24 cellular contexts compared by ENCODE assay signal in genomic region chr12:72275551-72275950, GRCh38. TPM values are rescaled to one million over a fixed set of nuclear protein-coding genes. Genes with fewer than 3 reads are reported as not detected.
DNase-seq lines count a peak whose midpoint lies in the region; ATAC-seq and TF ChIP-seq lines count a peak whose summit lies in the region.
"Had no signal": no experiment of that assay in that cellular context is flagged by ENCODE, and none has a peak within 500 bp of the region (broad histone marks: within the 10 kb centered on the region; RNA-seq: fewer than 3 reads in every experiment).

No MANE protein-coding gene starts in this region.

- no peak overlapping the region for H3K4me3 Mint-ChIP-seq in MCF 10A (ENCODE audit: unreplicated experiment)
- H3K4me3 Mint-ChIP-seq: endodermal cell had no signal

- no peaks in the 10 kb centered on the region for H3K27me3 ChIP-seq in mammary epithelial cell (ENCODE audit: insufficient read depth, low read length)
- no peaks in the 10 kb centered on the region for H3K27me3 ChIP-seq in body of pancreas
- H3K27me3 ChIP-seq in lower lobe of right lung (ENCODE audit: low read depth): peaks cover 32% of the 10 kb centered on the region
- H3K27me3 ChIP-seq in vagina: peaks cover 7% of the 10 kb centered on the region

- H3K27ac ChIP-seq in mammary epithelial cell (ENCODE audit: insufficient read depth, low read depth, low read length) (no peak overlapping the region), body of pancreas (peak overlapping the region; percentile 70 to 95 (median 90)), lower lobe of right lung (no peak overlapping the region), vagina (peak overlapping the region; percentile 87)
- H3K27ac ChIP-seq: breast epithelium, colonic mucosa, heart left ventricle, left lung, neural progenitor cell had no signal

- peaks cover 81% of the 10 kb centered on the region for H3K79me2 ChIP-seq in mammary epithelial cell (ENCODE audit: insufficient read depth, low read length)

- H3K27me3 Mint-ChIP-seq in MCF 10A (ENCODE audit: insufficient read depth, unreplicated experiment): peaks cover 28% of the 10 kb centered on the region

- POLR2A ChIA-PET in MCF 10A (lab: Yijun Ruan, JAX): interaction anchor here (0.6 kb wide), 1 partner anchor 1126 kb away, joined by 3 read pairs; no protein-coding TSS in a partner anchor

- WGBS in mammary epithelial cell (ENCODE audit: low coverage, missing lambda C conversion rate): 61% methylated on average over 2 of the region's 2 CpGs
- WGBS in body of pancreas, 2 donors: 35% methylated on average over 2 of the region's 2 CpGs

- no peak for ATAC-seq in body of pancreas
- no peak for ATAC-seq in lower lobe of right lung
- no peak for ATAC-seq in HG03432 (IDR thresholded peaks at IDR 0.05; ENCODE audit: unreplicated experiment)
- ATAC-seq: heart left ventricle, left lung, WTC11 had no signal

- intact Hi-C loops in mammary epithelial cell (cut with micrococcal nuclease) (no loop called here), MCF 10A (cut with micrococcal nuclease) (no loop called here), body of pancreas (cut with DNase I) (no loop called here), lower lobe of right lung (cut with DNase I) (no loop called here), vagina (cut with DNase I) (no loop called here)

- peak overlapping the region; percentile 79 for H3K4me2 ChIP-seq in mammary epithelial cell (ENCODE audit: insufficient read depth, low read depth, low read length)
- H3K4me2 ChIP-seq: neural progenitor cell had no signal

- TF ChIP-seq CTCF in mammary epithelial cell (conservative IDR thresholded peaks at IDR 0.05 in 1 of 2, IDR thresholded peaks at IDR 0.05 in 1 of 2; ENCODE audit: extremely low read depth in 1 of 2, insufficient read depth in 1 of 2, low read depth in 1 of 2, low read length in 2 of 2) (no peak), MCF 10A (IDR thresholded peaks at IDR 0.05; ENCODE audit: unreplicated experiment) (no peak), body of pancreas (IDR thresholded peaks at IDR 0.05) (no peak), lower lobe of right lung (IDR thresholded peaks at IDR 0.05) (no peak), vagina (IDR thresholded peaks at IDR 0.05) (no peak)

- CTCF ChIA-PET in mammary epithelial cell (lab: Charles Lee; ENCODE audit: low non-redundant PET): no interaction called here
- CTCF ChIA-PET in MCF 10A (lab: Yijun Ruan, JAX): no interaction called here

- dilution Hi-C loops in mammary epithelial cell (cut with HindIII; ENCODE audit: low sequenced_read_pairs): no loop called here

- DNase-seq in mammary epithelial cell (no peak), MCF 10A (ENCODE audit: unreplicated experiment) (no peak), body of pancreas (no peak), lower lobe of right lung (no peak), vagina (ENCODE audit: extremely low spot score in 2 of 2) (no peak), ecto neural progenitor cell (ENCODE audit: low spot score) (no peak)
- DNase-seq in activated T-cell treated with anti-CD3 and anti-CD28 coated beads, Interleukin-2, amount 50 U/mL, for 48 hours: no peak
- DNase-seq: activated CD4-positive, alpha-beta T cell treated with anti-CD3 and anti-CD28 coated beads, Interleukin-2, amount 50 U/mL, for 48 hours; activated effector memory CD4-positive, alpha-beta T cell treated with Interleukin-2 at 50 U/mL for 16 hours; BE2C; colonic mucosa; COR-L47; endodermal cell; heart left ventricle; left lung; NCI-H526 treated with DMSO at 0.1 percent for 48 hours; stimulated activated CD4-positive, alpha-beta T cell treated with anti-CD3 and anti-CD28 coated beads, Interleukin-2, amount 100 ng/mL, for 24 hours; stimulated activated naive CD4-positive, alpha-beta T cell; T-helper 9 cell had no signal

- H3K4me1 ChIP-seq in mammary epithelial cell (ENCODE audit: insufficient read depth, low read length): peaks cover 16% of the 10 kb centered on the region
- H3K4me1 ChIP-seq in body of pancreas: peaks cover 23% of the 10 kb centered on the region
- peaks cover 32% of the 10 kb centered on the region for H3K4me1 ChIP-seq in lower lobe of right lung
- H3K4me1 ChIP-seq in vagina: peaks cover 12% of the 10 kb centered on the region
- H3K4me1 ChIP-seq: BE2C, colonic mucosa had no signal

- no peaks in the 10 kb centered on the region for H4K20me1 ChIP-seq in mammary epithelial cell (ENCODE audit: insufficient read depth, low read length)

- H3K36me3 Mint-ChIP-seq in MCF 10A (ENCODE audit: insufficient read depth, unreplicated experiment): no peaks in the 10 kb centered on the region
- H3K36me3 Mint-ChIP-seq: neural progenitor cell, WTC11 had no signal

- peak overlapping the region; percentile 29 for H2AFZ ChIP-seq in mammary epithelial cell (ENCODE audit: low read depth, low read length)
- H2AFZ ChIP-seq: neural progenitor cell had no signal

- no peak overlapping the region for H3K27ac Mint-ChIP-seq in MCF 10A (ENCODE audit: low read depth, unreplicated experiment)
- H3K27ac Mint-ChIP-seq: endodermal cell, neural progenitor cell, WTC11 had no signal

- no peaks in the 10 kb centered on the region for H3K9me3 Mint-ChIP-seq in MCF 10A (ENCODE audit: unreplicated experiment)
- H3K9me3 Mint-ChIP-seq: endodermal cell, neural progenitor cell, WTC11 had no signal

- H3K9me3 ChIP-seq in mammary epithelial cell (replicated peaks; ENCODE audit: insufficient read depth, low read length) (no peaks in the 10 kb centered on the region), body of pancreas (no peaks in the 10 kb centered on the region), lower lobe of right lung (no peaks in the 10 kb centered on the region), vagina (no peaks in the 10 kb centered on the region)
- H3K9me3 ChIP-seq: BE2C, breast epithelium, colonic mucosa, heart left ventricle, left lung had no signal

- H3K4me1 Mint-ChIP-seq in MCF 10A (ENCODE audit: insufficient read depth, unreplicated experiment): no peaks in the 10 kb centered on the region

- no peak overlapping the region for H3K9ac ChIP-seq in mammary epithelial cell (ENCODE audit: insufficient read depth, low read length)
- H3K9ac ChIP-seq: neural progenitor cell had no signal

- TF ChIP-seq POLR2A in body of pancreas (IDR thresholded peaks at IDR 0.05) (no peak), vagina (IDR thresholded peaks at IDR 0.05) (no peak)

- BruUV-seq in mammary epithelial cell (replicated peaks; lab: Mats Ljungman, UMichigan) (no TSS peak), MCF 10A (replicated peaks; lab: Mats Ljungman, UMichigan) (no TSS peak)

- peak overlapping the region in 1 of 3 experiments; percentile 7 for H3K4me3 ChIP-seq in mammary epithelial cell (replicated peaks in 1 of 3; ENCODE audit: insufficient read depth in 1 of 3, low read depth in 2 of 3, low read length in 3 of 3)
- no peak overlapping the region for H3K4me3 ChIP-seq in body of pancreas
- H3K4me3 ChIP-seq in lower lobe of right lung: peak overlapping the region; percentile 61
- peak overlapping the region; percentile 70 to 78 for H3K4me3 ChIP-seq in vagina
- H3K4me3 ChIP-seq: breast epithelium, colonic mucosa, heart left ventricle, left lung, neural progenitor cell, skin epidermis had no signal

- in situ Hi-C loops in mammary epithelial cell (cut with MboI; ENCODE audit: low sequenced_read_pairs in 2 of 2): no loop called here

- H3K36me3 ChIP-seq in mammary epithelial cell (ENCODE audit: insufficient read depth, low read length): peaks cover 3% of the 10 kb centered on the region
- H3K36me3 ChIP-seq in body of pancreas (replicated peaks in 1 of 2; ENCODE audit: insufficient read depth in 1 of 2, low read depth in 2 of 2): no peaks in the 10 kb centered on the region
- no peaks in the 10 kb centered on the region for H3K36me3 ChIP-seq in lower lobe of right lung
- H3K36me3 ChIP-seq in vagina: no peaks in the 10 kb centered on the region
- H3K36me3 ChIP-seq: BE2C, breast epithelium, colonic mucosa, heart left ventricle, left lung, neural progenitor cell had no signal

RNA-seq across cellular contexts. Expression of gene TRHDE, which starts 3.4 kb away (rescaled TPM):
- 1 to 10 TPM in 1 of 2 donors, under 1 TPM in 1; 0.17 to 5.2 TPM for total RNA-seq in mammary epithelial cell
- 3.9 TPM for polyA plus RNA-seq in mammary epithelial cell
- 10.2 TPM for polyA minus RNA-seq in mammary epithelial cell
- total RNA-seq in MCF 10A (2022): not detected in 2 replicates
- 10 to 100 TPM; 10.9 to 73.2 TPM for total RNA-seq in body of pancreas
- total RNA-seq in lower lobe of right lung: 12.5 TPM
- total RNA-seq in vagina: 34.9 TPM

Comparison
In these comparisons a context has a peak if more than half of its experiments do, and no peak if none do; other contexts are left out.
1. H3K27ac ChIP-seq: peak in body of pancreas (4 of 4) and vagina (single experiment); none in mammary epithelial cell (single experiment) and lower lobe of right lung (single experiment).
2. H3K4me3 ChIP-seq: peak in lower lobe of right lung (single experiment) and vagina (2 of 2); none in body of pancreas (0 of 2).